10 cellular contexts compared by ENCODE assay signal in genomic region chr18:33404244-33404873, GRCh38. TPM values are rescaled to one million over a fixed set of nuclear protein-coding genes. Genes with fewer than 3 reads are reported as not detected.
A peak's percentile ranks its signal among the peaks of the same experiment; 100 is the strongest.
DNase-seq lines count a peak whose midpoint lies in the region; ATAC-seq and TF ChIP-seq lines count a peak whose summit lies in the region.
"Had no signal": no experiment of that assay in that cellular context is flagged by ENCODE, and none has a peak within 500 bp of the region (broad histone marks: within the 10 kb centered on the region; RNA-seq: fewer than 3 reads in every experiment).

No MANE protein-coding gene starts in this region.

- no peak overlapping the region for H3K4me3 Mint-ChIP-seq in endodermal cell
- H3K4me3 Mint-ChIP-seq: activated CD4-positive, alpha-beta memory T cell treated with anti-CD3 and anti-CD28 coated beads, Interleukin-2, amount 10 ng/mL, durations not matched to agents 7 days and 5 days had no signal

- DNase-seq in AG09319 (ENCODE audit: extremely low read depth, low read depth) (no peak), endodermal cell (no peak), activated gamma-delta T cell (lab: John Stamatoyannopoulos, UW) (no peak), suprapubic skin (ENCODE audit: low spot score in 2 of 2) (no peak)
- no peak for DNase-seq in activated CD4-positive, alpha-beta T cell treated with anti-CD3 and anti-CD28 coated beads, Interleukin-2, amount 50 U/mL, for 4 hours
- DNase-seq: activated CD4-positive, alpha-beta memory T cell treated with anti-CD3 and anti-CD28 coated beads, Interleukin-2, amount 10 ng/mL, durations not matched to agents 7 days and 5 days had no signal

- H3K4me3 ChIP-seq in Loucy (ENCODE audit: low read length, poor library complexity, severe bottlenecking) = no peak overlapping the region
- no peak overlapping the region for H3K4me3 ChIP-seq in endodermal cell (ENCODE audit: low read length)
- H3K4me3 ChIP-seq in suprapubic skin = no peak overlapping the region

- H3K9ac ChIP-seq in Loucy (ENCODE audit: low read depth, low read length, poor library complexity, severe bottlenecking) (no peak overlapping the region), endodermal cell (ENCODE audit: extremely low read depth, low read length, poor library complexity, severe bottlenecking) (no peak overlapping the region)

- no peaks in the 10 kb centered on the region for H3K9me3 Mint-ChIP-seq in endodermal cell

- no peaks in the 10 kb centered on the region for H3K36me3 Mint-ChIP-seq in endodermal cell (ENCODE audit: low read depth)

- H3K36me3 ChIP-seq in Loucy (ENCODE audit: insufficient read depth, low read length) = no peaks in the 10 kb centered on the region
- no peaks in the 10 kb centered on the region for H3K36me3 ChIP-seq in endodermal cell (ENCODE audit: control insufficient read depth, insufficient read depth, low read length)
- H3K36me3 ChIP-seq in suprapubic skin = no peaks in the 10 kb centered on the region

- H3K9me3 ChIP-seq in Loucy (ENCODE audit: insufficient read depth, low read depth, low read length) (no peaks in the 10 kb centered on the region), endodermal cell (ENCODE audit: control insufficient read depth, low read length) (no peaks in the 10 kb centered on the region), suprapubic skin (no peaks in the 10 kb centered on the region)

- TF ChIP-seq CTCF in AG09319 (IDR thresholded peaks at IDR 0.05; ENCODE audit: low read depth, low read length) (peak; percentile 10), Loucy (conservative IDR thresholded peaks at IDR 0.05; ENCODE audit: low read length) (peak; percentile 76), endodermal cell (conservative IDR thresholded peaks at IDR 0.05) (peak; percentile 79), suprapubic skin (IDR thresholded peaks at IDR 0.05) (peak in 1 of 2 donors; percentile 10)

- H3K27me3 ChIP-seq in Loucy (ENCODE audit: insufficient read depth, low read length, poor library complexity, severe bottlenecking) (no peaks in the 10 kb centered on the region), endodermal cell (ENCODE audit: control insufficient read depth, insufficient read depth, low read length, poor library complexity, severe bottlenecking) (no peaks in the 10 kb centered on the region), suprapubic skin (no peaks in the 10 kb centered on the region)

- H3K4me1 ChIP-seq in Loucy (ENCODE audit: insufficient read depth, low read length, poor library complexity, severe bottlenecking) (no peaks in the 10 kb centered on the region), endodermal cell (ENCODE audit: control insufficient read depth, insufficient read depth, low read length) (no peaks in the 10 kb centered on the region), suprapubic skin (no peaks in the 10 kb centered on the region)

- H2AFZ ChIP-seq in Loucy (ENCODE audit: low read length) = no peak overlapping the region

- no peaks in the 10 kb centered on the region for H4K20me1 ChIP-seq in Loucy (ENCODE audit: insufficient read depth, low read length, poor library complexity, severe bottlenecking)

- no peak for TF ChIP-seq POLR2A in suprapubic skin (IDR thresholded peaks at IDR 0.05)

- H3K27ac Mint-ChIP-seq in endodermal cell = no peak overlapping the region
- H3K27ac Mint-ChIP-seq: activated CD4-positive, alpha-beta memory T cell treated with anti-CD3 and anti-CD28 coated beads, Interleukin-2, amount 10 ng/mL, durations not matched to agents 7 days and 5 days had no signal

- H3K4me2 ChIP-seq in Loucy (ENCODE audit: low read depth, low read length, poor library complexity, severe bottlenecking) = no peak overlapping the region

- no peaks in the 10 kb centered on the region for H3K79me2 ChIP-seq in Loucy (ENCODE audit: insufficient read depth, low read length)

- H3K4me1 Mint-ChIP-seq in endodermal cell = no peaks in the 10 kb centered on the region
- H3K4me1 Mint-ChIP-seq: activated CD4-positive, alpha-beta memory T cell treated with anti-CD3 and anti-CD28 coated beads, Interleukin-2, amount 10 ng/mL, durations not matched to agents 7 days and 5 days had no signal

- H3K27me3 Mint-ChIP-seq in endodermal cell (ENCODE audit: insufficient read depth) = no peaks in the 10 kb centered on the region
- H3K27me3 Mint-ChIP-seq: activated CD4-positive, alpha-beta memory T cell treated with anti-CD3 and anti-CD28 coated beads, Interleukin-2, amount 10 ng/mL, durations not matched to agents 7 days and 5 days had no signal

- no peaks in the 10 kb centered on the region for H3K9me2 ChIP-seq in Loucy (replicated peaks; ENCODE audit: low read depth, low read length)

- ATAC-seq in GM19035 (IDR thresholded peaks at IDR 0.05; ENCODE audit: unreplicated experiment) (peak; percentile 64), HG03039 (IDR thresholded peaks at IDR 0.05; ENCODE audit: unreplicated experiment) (no peak)

- no peak for TF ChIP-seq EP300 in suprapubic skin (IDR thresholded peaks at IDR 0.05)

- H3K27ac ChIP-seq in endodermal cell (ENCODE audit: low read depth, low read length) = no peak overlapping the region
- H3K27ac ChIP-seq in suprapubic skin = no peak overlapping the region

- H3F3A ChIP-seq in Loucy (ENCODE audit: low read depth) = no peaks in the 10 kb centered on the region

RNA-seq across cellular contexts. Expression of gene CCDC178, which starts 36.2 kb away (rescaled TPM):
- total RNA-seq in endodermal cell = under 1 TPM; 0.22 to 0.29 TPM
- 1.6 TPM for polyA plus RNA-seq in endodermal cell (2013, experiment 1 of 2)
- 1.7 TPM for polyA plus RNA-seq in endodermal cell (2013, experiment 2 of 2)
- not detected for total RNA-seq in suprapubic skin
- total RNA-seq: activated CD4-positive, alpha-beta memory T cell treated with anti-CD3 and anti-CD28 coated beads, Interleukin-2, amount 10 ng/mL, durations not matched to agents 7 days and 5 days; pulmonary artery endothelial cell had no signal
